ENCODE assay signal across 1 cellular context in the genomic region with DNA sequence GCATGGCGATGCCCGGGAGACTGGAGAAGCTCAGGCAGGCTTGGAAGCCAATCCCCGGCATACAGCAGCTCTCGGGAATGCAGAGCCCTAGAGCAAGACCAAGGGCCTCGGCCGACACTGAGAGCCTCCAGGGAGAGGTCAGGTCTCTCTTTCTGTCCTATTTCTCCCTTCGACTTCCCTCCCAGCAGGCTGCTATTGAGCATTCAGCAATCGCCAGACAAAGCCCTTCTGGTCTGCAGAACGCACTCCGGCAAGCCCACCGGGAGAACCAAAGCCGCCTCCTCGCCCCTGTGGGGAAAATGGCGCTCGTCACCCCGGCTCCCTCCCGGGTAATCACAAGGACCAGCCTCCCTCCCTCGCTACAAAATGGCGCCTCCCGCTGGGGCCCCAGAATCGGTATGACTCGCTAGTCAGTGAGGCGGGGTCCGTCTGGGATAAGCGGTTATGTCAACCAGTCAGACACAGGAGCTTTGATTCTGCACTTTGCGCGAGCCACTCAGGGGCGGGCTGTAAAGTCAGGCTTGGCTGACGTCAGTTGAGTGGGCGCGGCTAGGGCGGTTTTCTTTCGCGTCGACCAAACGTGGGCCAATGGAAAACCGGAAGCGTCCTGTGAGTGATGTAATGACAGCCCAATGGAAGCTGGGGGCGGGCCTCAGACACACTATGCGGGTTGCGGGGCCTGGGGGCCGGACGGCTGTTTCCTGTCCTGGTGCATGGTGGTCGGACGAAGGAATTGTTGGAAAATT.
TF ChIP-seq lines count a peak whose summit lies in the region.

A gene (plus strand): TSS at position 691 of the 746 bp plus-strand sequence. CDS start 10,297 bp downstream, outside the sequence.

TF ChIP-seq in K562, 482 proteins besides CTCF, POLR2A, EP300 and RAD21 (continued from another document and continues in another):
- TF ChIP-seq, protein P1, sequence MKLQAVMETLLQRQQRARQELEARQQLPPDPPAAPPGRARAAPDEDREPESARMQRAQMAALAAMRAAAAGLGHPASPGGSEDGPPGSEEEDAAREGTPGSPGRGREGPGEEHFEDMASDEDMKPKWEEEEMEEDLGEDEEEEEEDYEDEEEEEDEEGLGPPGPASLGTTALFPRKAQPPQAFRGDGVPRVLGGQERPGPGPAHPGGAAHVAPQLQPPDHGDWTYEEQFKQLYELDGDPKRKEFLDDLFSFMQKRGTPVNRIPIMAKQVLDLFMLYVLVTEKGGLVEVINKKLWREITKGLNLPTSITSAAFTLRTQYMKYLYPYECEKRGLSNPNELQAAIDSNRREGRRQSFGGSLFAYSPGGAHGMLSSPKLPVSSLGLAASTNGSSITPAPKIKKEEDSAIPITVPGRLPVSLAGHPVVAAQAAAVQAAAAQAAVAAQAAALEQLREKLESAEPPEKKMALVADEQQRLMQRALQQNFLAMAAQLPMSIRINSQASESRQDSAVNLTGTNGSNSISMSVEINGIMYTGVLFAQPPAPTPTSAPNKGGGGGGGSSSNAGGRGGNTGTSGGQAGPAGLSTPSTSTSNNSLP (IDR thresholded peaks at IDR 0.05; ENCODE audit: borderline replicate concordance, low read depth, low read length): peak; percentile 38; the same call in 1 of the 2 replicates
- no peak for TF ChIP-seq HNRNPK (IDR thresholded peaks at IDR 0.05; ENCODE audit: low read depth, low read length, poor library complexity, severe bottlenecking)
- TF ChIP-seq, protein P2, sequence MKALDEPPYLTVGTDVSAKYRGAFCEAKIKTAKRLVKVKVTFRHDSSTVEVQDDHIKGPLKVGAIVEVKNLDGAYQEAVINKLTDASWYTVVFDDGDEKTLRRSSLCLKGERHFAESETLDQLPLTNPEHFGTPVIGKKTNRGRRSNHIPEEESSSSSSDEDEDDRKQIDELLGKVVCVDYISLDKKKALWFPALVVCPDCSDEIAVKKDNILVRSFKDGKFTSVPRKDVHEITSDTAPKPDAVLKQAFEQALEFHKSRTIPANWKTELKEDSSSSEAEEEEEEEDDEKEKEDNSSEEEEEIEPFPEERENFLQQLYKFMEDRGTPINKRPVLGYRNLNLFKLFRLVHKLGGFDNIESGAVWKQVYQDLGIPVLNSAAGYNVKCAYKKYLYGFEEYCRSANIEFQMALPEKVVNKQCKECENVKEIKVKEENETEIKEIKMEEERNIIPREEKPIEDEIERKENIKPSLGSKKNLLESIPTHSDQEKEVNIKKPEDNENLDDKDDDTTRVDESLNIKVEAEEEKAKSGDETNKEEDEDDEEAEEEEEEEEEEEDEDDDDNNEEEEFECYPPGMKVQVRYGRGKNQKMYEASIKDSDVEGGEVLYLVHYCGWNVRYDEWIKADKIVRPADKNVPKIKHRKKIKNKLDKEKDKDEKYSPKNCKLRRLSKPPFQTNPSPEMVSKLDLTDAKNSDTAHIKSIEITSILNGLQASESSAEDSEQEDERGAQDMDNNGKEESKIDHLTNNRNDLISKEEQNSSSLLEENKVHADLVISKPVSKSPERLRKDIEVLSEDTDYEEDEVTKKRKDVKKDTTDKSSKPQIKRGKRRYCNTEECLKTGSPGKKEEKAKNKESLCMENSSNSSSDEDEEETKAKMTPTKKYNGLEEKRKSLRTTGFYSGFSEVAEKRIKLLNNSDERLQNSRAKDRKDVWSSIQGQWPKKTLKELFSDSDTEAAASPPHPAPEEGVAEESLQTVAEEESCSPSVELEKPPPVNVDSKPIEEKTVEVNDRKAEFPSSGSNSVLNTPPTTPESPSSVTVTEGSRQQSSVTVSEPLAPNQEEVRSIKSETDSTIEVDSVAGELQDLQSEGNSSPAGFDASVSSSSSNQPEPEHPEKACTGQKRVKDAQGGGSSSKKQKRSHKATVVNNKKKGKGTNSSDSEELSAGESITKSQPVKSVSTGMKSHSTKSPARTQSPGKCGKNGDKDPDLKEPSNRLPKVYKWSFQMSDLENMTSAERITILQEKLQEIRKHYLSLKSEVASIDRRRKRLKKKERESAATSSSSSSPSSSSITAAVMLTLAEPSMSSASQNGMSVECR (CRISPR knock-in tag; IDR thresholded peaks at IDR 0.05): 0 out of 2 replicates have a peak, but pooled peaks have one; percentile 25
- TF ChIP-seq PHF20 (IDR thresholded peaks at IDR 0.05; ENCODE audit: partially characterized antibody): peak; percentile 69
- TF ChIP-seq ZNF197 (CRISPR knock-in tag; IDR thresholded peaks at IDR 0.05; ENCODE audit: low read depth): 0 out of 2 replicates have a peak, but pooled peaks have one; percentile 42
- peak; percentile 97 for TF ChIP-seq NFYB (IDR thresholded peaks at IDR 0.05; ENCODE audit: extremely low read depth, insufficient read length)
- no peak for TF ChIP-seq MCM5 (IDR thresholded peaks at IDR 0.05; ENCODE audit: low read depth)
- TF ChIP-seq BRF1 (IDR thresholded peaks at IDR 0.05; ENCODE audit: borderline replicate concordance, extremely low read depth, insufficient read length): no peak
- TF ChIP-seq MTF1 (CRISPR knock-in tag; IDR thresholded peaks at IDR 0.05; ENCODE audit: borderline replicate concordance): no peak
- peak; percentile 74; the same call in 1 of the 2 replicates for TF ChIP-seq PML (IDR thresholded peaks at IDR 0.05; ENCODE audit: low read length)
- TF ChIP-seq, protein P3, sequence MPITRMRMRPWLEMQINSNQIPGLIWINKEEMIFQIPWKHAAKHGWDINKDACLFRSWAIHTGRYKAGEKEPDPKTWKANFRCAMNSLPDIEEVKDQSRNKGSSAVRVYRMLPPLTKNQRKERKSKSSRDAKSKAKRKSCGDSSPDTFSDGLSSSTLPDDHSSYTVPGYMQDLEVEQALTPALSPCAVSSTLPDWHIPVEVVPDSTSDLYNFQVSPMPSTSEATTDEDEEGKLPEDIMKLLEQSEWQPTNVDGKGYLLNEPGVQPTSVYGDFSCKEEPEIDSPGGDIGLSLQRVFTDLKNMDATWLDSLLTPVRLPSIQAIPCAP (CRISPR knock-in tag; IDR thresholded peaks at IDR 0.05; ENCODE audit: borderline replicate concordance): no peak
- peak; percentile 52; the same call in 1 of the 2 replicates for TF ChIP-seq OTX1 (CRISPR knock-in tag; IDR thresholded peaks at IDR 0.05)
- no peak for TF ChIP-seq SRSF7 (optimal IDR thresholded peaks at IDR 0.05; ENCODE audit: low read depth, low read length)
- TF ChIP-seq ELF2 (CRISPR knock-in tag; IDR thresholded peaks at IDR 0.05): peak; percentile 17; the same call in 1 of the 2 replicates
- no peak for TF ChIP-seq SAFB2 (IDR thresholded peaks at IDR 0.05; ENCODE audit: borderline replicate concordance, low read depth, low read length, severe bottlenecking)
- TF ChIP-seq, protein P4, sequence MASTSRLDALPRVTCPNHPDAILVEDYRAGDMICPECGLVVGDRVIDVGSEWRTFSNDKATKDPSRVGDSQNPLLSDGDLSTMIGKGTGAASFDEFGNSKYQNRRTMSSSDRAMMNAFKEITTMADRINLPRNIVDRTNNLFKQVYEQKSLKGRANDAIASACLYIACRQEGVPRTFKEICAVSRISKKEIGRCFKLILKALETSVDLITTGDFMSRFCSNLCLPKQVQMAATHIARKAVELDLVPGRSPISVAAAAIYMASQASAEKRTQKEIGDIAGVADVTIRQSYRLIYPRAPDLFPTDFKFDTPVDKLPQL (IDR thresholded peaks at IDR 0.05; ENCODE audit: extremely low read depth, insufficient read length): no peak
- TF ChIP-seq GTF2F1 (IDR thresholded peaks at IDR 0.05; ENCODE audit: low read depth, low read length): no peak; the same call in 1 of the 2 replicates
- no peak for TF ChIP-seq JUNB (CRISPR knock-in tag; conservative IDR thresholded peaks at IDR 0.05)
- TF ChIP-seq, protein P5, sequence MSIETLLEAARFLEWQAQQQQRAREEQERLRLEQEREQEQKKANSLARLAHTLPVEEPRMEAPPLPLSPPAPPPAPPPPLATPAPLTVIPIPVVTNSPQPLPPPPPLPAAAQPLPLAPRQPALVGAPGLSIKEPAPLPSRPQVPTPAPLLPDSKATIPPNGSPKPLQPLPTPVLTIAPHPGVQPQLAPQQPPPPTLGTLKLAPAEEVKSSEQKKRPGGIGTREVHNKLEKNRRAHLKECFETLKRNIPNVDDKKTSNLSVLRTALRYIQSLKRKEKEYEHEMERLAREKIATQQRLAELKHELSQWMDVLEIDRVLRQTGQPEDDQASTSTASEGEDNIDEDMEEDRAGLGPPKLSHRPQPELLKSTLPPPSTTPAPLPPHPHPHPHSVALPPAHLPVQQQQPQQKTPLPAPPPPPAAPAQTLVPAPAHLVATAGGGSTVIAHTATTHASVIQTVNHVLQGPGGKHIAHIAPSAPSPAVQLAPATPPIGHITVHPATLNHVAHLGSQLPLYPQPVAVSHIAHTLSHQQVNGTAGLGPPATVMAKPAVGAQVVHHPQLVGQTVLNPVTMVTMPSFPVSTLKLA (conservative IDR thresholded peaks at IDR 0.05): peak; percentile 74 to 75; a peak in 2 of 4 replicates
- no peak for TF ChIP-seq TCFL5 (CRISPR knock-in tag; conservative IDR thresholded peaks at IDR 0.05)
- TF ChIP-seq, protein P6, sequence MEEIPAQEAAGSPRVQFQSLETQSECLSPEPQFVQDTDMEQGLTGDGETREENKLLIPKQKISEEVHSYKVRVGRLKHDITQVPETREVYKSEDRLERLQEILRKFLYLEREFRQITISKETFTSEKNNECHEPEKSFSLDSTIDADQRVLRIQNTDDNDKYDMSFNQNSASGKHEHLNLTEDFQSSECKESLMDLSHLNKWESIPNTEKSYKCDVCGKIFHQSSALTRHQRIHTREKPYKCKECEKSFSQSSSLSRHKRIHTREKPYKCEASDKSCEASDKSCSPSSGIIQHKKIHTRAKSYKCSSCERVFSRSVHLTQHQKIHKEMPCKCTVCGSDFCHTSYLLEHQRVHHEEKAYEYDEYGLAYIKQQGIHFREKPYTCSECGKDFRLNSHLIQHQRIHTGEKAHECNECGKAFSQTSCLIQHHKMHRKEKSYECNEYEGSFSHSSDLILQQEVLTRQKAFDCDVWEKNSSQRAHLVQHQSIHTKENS (CRISPR knock-in tag; IDR thresholded peaks at IDR 0.05): no peak
- TF ChIP-seq ZNF184 (CRISPR knock-in tag; IDR thresholded peaks at IDR 0.05): no peak
- no peak for TF ChIP-seq ZNF717 (CRISPR knock-in tag; IDR thresholded peaks at IDR 0.05)
- peak; percentile 86 for TF ChIP-seq TAF9B (IDR thresholded peaks at IDR 0.05; ENCODE audit: partially characterized antibody)
- TF ChIP-seq, protein P7, sequence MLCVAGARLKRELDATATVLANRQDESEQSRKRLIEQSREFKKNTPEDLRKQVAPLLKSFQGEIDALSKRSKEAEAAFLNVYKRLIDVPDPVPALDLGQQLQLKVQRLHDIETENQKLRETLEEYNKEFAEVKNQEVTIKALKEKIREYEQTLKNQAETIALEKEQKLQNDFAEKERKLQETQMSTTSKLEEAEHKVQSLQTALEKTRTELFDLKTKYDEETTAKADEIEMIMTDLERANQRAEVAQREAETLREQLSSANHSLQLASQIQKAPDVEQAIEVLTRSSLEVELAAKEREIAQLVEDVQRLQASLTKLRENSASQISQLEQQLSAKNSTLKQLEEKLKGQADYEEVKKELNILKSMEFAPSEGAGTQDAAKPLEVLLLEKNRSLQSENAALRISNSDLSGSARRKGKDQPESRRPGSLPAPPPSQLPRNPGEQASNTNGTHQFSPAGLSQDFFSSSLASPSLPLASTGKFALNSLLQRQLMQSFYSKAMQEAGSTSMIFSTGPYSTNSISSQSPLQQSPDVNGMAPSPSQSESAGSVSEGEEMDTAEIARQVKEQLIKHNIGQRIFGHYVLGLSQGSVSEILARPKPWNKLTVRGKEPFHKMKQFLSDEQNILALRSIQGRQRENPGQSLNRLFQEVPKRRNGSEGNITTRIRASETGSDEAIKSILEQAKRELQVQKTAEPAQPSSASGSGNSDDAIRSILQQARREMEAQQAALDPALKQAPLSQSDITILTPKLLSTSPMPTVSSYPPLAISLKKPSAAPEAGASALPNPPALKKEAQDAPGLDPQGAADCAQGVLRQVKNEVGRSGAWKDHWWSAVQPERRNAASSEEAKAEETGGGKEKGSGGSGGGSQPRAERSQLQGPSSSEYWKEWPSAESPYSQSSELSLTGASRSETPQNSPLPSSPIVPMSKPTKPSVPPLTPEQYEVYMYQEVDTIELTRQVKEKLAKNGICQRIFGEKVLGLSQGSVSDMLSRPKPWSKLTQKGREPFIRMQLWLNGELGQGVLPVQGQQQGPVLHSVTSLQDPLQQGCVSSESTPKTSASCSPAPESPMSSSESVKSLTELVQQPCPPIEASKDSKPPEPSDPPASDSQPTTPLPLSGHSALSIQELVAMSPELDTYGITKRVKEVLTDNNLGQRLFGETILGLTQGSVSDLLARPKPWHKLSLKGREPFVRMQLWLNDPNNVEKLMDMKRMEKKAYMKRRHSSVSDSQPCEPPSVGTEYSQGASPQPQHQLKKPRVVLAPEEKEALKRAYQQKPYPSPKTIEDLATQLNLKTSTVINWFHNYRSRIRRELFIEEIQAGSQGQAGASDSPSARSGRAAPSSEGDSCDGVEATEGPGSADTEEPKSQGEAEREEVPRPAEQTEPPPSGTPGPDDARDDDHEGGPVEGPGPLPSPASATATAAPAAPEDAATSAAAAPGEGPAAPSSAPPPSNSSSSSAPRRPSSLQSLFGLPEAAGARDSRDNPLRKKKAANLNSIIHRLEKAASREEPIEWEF (CRISPR knock-in tag; IDR thresholded peaks at IDR 0.05): no peak
- TF ChIP-seq ZEB2 (IDR thresholded peaks at IDR 0.05): no peak
- peak; percentile 34 to 86; a peak in 2 of 4 replicates for TF ChIP-seq TBL1XR1 (IDR thresholded peaks at IDR 0.05; ENCODE audit: low read length in 2 of 2)
- peak; percentile 64; the same call in 1 of the 2 replicates for TF ChIP-seq ZNF311 (CRISPR knock-in tag; IDR thresholded peaks at IDR 0.05)
- TF ChIP-seq PCBP2 (IDR thresholded peaks at IDR 0.05; ENCODE audit: low read depth, low read length, poor library complexity, severe bottlenecking): no peak
- peak; percentile 43 to 55; a peak in 2 of 4 replicates for TF ChIP-seq SIX5 (IDR thresholded peaks at IDR 0.05; ENCODE audit: borderline replicate concordance in 1 of 2, insufficient read depth in 1 of 2, low read depth in 1 of 2, low read length in 2 of 2)
- no peak for TF ChIP-seq HMG20A (CRISPR knock-in tag; conservative IDR thresholded peaks at IDR 0.05)
- 0 out of 2 replicates have a peak, but pooled peaks have one; percentile 16 for TF ChIP-seq ZNF41 (CRISPR knock-in tag; conservative IDR thresholded peaks at IDR 0.05)
- TF ChIP-seq MCM7 (IDR thresholded peaks at IDR 0.05): no peak
- no peak for TF ChIP-seq RBM22 (IDR thresholded peaks at IDR 0.05; ENCODE audit: low read depth, low read length, poor library complexity, severe bottlenecking)
- TF ChIP-seq, protein P8, sequence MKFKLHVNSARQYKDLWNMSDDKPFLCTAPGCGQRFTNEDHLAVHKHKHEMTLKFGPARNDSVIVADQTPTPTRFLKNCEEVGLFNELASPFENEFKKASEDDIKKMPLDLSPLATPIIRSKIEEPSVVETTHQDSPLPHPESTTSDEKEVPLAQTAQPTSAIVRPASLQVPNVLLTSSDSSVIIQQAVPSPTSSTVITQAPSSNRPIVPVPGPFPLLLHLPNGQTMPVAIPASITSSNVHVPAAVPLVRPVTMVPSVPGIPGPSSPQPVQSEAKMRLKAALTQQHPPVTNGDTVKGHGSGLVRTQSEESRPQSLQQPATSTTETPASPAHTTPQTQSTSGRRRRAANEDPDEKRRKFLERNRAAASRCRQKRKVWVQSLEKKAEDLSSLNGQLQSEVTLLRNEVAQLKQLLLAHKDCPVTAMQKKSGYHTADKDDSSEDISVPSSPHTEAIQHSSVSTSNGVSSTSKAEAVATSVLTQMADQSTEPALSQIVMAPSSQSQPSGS (CRISPR knock-in tag; IDR thresholded peaks at IDR 0.05): no peak
- TF ChIP-seq, protein P9, sequence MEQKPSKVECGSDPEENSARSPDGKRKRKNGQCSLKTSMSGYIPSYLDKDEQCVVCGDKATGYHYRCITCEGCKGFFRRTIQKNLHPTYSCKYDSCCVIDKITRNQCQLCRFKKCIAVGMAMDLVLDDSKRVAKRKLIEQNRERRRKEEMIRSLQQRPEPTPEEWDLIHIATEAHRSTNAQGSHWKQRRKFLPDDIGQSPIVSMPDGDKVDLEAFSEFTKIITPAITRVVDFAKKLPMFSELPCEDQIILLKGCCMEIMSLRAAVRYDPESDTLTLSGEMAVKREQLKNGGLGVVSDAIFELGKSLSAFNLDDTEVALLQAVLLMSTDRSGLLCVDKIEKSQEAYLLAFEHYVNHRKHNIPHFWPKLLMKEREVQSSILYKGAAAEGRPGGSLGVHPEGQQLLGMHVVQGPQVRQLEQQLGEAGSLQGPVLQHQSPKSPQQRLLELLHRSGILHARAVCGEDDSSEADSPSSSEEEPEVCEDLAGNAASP (IDR thresholded peaks at IDR 0.05): no peak
- no peak for TF ChIP-seq PPARD (CRISPR knock-in tag; IDR thresholded peaks at IDR 0.05)
